ENCODE assay signal across 1 cellular context in genomic region chr18:26440644-26441043, GRCh38.
TF ChIP-seq lines count a peak whose summit lies in the region.

No MANE protein-coding gene starts in this region.

TF ChIP-seq in GM23338, 12 proteins besides CTCF, POLR2A, EP300 and RAD21 (continued from another document):
- TF ChIP-seq, protein P1, sequence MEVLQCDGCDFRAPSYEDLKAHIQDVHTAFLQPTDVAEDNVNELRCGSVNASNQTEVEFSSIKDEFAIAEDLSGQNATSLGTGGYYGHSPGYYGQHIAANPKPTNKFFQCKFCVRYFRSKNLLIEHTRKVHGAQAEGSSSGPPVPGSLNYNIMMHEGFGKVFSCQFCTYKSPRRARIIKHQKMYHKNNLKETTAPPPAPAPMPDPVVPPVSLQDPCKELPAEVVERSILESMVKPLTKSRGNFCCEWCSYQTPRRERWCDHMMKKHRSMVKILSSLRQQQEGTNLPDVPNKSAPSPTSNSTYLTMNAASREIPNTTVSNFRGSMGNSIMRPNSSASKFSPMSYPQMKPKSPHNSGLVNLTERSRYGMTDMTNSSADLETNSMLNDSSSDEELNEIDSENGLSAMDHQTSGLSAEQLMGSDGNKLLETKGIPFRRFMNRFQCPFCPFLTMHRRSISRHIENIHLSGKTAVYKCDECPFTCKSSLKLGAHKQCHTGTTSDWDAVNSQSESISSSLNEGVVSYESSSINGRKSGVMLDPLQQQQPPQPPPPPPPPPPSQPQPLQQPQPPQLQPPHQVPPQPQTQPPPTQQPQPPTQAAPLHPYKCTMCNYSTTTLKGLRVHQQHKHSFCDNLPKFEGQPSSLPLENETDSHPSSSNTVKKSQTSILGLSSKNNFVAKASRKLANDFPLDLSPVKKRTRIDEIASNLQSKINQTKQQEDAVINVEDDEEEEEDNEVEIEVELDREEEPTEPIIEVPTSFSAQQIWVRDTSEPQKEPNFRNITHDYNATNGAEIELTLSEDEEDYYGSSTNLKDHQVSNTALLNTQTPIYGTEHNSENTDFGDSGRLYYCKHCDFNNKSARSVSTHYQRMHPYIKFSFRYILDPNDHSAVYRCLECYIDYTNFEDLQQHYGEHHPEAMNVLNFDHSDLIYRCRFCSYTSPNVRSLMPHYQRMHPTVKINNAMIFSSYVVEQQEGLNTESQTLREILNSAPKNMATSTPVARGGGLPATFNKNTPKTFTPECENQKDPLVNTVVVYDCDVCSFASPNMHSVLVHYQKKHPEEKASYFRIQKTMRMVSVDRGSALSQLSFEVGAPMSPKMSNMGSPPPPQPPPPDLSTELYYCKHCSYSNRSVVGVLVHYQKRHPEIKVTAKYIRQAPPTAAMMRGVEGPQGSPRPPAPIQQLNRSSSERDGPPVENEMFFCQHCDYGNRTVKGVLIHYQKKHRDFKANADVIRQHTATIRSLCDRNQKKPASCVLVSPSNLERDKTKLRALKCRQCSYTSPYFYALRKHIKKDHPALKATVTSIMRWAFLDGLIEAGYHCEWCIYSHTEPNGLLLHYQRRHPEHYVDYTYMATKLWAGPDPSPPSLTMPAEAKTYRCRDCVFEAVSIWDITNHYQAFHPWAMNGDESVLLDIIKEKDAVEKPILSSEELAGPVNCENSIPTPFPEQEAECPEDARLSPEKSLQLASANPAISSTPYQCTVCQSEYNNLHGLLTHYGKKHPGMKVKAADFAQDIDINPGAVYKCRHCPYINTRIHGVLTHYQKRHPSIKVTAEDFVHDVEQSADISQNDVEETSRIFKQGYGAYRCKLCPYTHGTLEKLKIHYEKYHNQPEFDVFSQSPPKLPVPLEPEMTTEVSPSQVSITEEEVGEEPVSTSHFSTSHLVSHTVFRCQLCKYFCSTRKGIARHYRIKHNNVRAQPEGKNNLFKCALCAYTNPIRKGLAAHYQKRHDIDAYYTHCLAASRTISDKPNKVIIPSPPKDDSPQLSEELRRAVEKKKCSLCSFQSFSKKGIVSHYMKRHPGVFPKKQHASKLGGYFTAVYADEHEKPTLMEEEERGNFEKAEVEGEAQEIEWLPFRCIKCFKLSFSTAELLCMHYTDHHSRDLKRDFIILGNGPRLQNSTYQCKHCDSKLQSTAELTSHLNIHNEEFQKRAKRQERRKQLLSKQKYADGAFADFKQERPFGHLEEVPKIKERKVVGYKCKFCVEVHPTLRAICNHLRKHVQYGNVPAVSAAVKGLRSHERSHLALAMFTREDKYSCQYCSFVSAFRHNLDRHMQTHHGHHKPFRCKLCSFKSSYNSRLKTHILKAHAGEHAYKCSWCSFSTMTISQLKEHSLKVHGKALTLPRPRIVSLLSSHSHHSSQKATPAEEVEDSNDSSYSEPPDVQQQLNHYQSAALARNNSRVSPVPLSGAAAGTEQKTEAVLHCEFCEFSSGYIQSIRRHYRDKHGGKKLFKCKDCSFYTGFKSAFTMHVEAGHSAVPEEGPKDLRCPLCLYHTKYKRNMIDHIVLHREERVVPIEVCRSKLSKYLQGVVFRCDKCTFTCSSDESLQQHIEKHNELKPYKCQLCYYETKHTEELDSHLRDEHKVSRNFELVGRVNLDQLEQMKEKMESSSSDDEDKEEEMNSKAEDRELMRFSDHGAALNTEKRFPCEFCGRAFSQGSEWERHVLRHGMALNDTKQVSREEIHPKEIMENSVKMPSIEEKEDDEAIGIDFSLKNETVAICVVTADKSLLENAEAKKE (CRISPR knock-in tag; IDR thresholded peaks at IDR 0.05), result no peak
